ENCODE assay signal across 2 cellular contexts in the genomic region with DNA sequence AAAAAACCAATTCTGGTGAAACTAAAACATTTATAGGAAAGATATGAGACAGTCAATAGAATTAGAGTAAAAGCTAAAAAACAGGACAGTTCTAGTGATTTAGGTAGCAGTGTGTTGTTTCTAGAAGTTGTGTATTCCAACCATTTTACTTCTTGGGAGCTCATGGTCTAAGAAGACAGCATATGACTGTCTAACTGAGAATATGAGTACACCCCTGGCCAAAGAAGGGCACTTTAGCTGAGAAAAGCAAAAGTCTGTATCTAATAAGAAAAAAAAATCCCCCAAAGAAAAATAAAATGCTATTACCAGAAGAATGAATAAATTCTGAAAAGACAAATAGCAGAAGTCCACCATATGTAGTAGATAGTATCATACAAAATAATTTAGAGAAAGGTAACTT.
TF ChIP-seq lines count a peak whose summit lies in the region.

No MANE protein-coding gene starts in this region.

TF ChIP-seq in A549, 52 proteins besides CTCF, POLR2A, EP300 and RAD21:
- TF ChIP-seq MAFK (IDR thresholded peaks at IDR 0.05; ENCODE audit: partially characterized antibody) (no peak), HOXA7 (CRISPR knock-in tag; IDR thresholded peaks at IDR 0.05) (peak; percentile 72), TFCP2L1 (CRISPR knock-in tag; IDR thresholded peaks at IDR 0.05) (0 out of 2 replicates have a peak, but pooled peaks have one; percentile 61), RARB (CRISPR knock-in tag; IDR thresholded peaks at IDR 0.05) (peak; percentile 17; the same call in 1 of the 2 replicates), HOXB13 (CRISPR knock-in tag; IDR thresholded peaks at IDR 0.05; ENCODE audit: low read depth) (no peak), NR3C1 (IDR thresholded peaks at IDR 0.05) (no peak), CEBPB (IDR thresholded peaks at IDR 0.05) (no peak)
- TF ChIP-seq, protein P1, sequence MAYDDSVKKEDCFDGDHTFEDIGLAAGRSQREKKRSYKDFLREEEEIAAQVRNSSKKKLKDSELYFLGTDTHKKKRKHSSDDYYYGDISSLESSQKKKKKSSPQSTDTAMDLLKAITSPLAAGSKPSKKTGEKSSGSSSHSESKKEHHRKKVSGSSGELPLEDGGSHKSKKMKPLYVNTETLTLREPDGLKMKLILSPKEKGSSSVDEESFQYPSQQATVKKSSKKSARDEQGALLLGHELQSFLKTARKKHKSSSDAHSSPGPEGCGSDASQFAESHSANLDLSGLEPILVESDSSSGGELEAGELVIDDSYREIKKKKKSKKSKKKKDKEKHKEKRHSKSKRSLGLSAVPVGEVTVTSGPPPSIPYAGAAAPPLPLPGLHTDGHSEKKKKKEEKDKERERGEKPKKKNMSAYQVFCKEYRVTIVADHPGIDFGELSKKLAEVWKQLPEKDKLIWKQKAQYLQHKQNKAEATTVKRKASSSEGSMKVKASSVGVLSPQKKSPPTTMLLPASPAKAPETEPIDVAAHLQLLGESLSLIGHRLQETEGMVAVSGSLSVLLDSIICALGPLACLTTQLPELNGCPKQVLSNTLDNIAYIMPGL (CRISPR knock-in tag; IDR thresholded peaks at IDR 0.05; ENCODE audit: borderline replicate concordance): peak; percentile 14; the same call in 1 of the 2 replicates
- TF ChIP-seq, protein P2, sequence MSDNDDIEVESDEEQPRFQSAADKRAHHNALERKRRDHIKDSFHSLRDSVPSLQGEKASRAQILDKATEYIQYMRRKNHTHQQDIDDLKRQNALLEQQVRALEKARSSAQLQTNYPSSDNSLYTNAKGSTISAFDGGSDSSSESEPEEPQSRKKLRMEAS (IDR thresholded peaks at IDR 0.05): no peak

TF ChIP-seq in K562, 482 proteins besides CTCF, POLR2A, EP300 and RAD21:
- TF ChIP-seq PTRF (tag; IDR thresholded peaks at IDR 0.05) (no peak), CCAR2 (IDR thresholded peaks at IDR 0.05; ENCODE audit: low read depth, low read length) (no peak), RBM15 (IDR thresholded peaks at IDR 0.05; ENCODE audit: insufficient read depth, low read length) (no peak), ZNF668 (CRISPR knock-in tag; IDR thresholded peaks at IDR 0.05) (no peak), ZNF507 (tag; conservative IDR thresholded peaks at IDR 0.05) (no peak), NONO (IDR thresholded peaks at IDR 0.05; ENCODE audit: low read depth in 2 of 2, low read length in 1 of 2) (no peak), NFATC3 (IDR thresholded peaks at IDR 0.05) (no peak), ZZZ3 (IDR thresholded peaks at IDR 0.05) (no peak), CSDE1 (IDR thresholded peaks at IDR 0.05) (no peak), TEAD1 (CRISPR knock-in tag; IDR thresholded peaks at IDR 0.05) (no peak), MTF1 (CRISPR knock-in tag; IDR thresholded peaks at IDR 0.05; ENCODE audit: borderline replicate concordance) (no peak), ZBTB7A (IDR thresholded peaks at IDR 0.05; ENCODE audit: borderline replicate concordance, control insufficient read depth, low read depth, low read length) (no peak), ZNF584 (CRISPR knock-in tag; IDR thresholded peaks at IDR 0.05; ENCODE audit: low read depth) (no peak)
- TF ChIP-seq, protein P3, sequence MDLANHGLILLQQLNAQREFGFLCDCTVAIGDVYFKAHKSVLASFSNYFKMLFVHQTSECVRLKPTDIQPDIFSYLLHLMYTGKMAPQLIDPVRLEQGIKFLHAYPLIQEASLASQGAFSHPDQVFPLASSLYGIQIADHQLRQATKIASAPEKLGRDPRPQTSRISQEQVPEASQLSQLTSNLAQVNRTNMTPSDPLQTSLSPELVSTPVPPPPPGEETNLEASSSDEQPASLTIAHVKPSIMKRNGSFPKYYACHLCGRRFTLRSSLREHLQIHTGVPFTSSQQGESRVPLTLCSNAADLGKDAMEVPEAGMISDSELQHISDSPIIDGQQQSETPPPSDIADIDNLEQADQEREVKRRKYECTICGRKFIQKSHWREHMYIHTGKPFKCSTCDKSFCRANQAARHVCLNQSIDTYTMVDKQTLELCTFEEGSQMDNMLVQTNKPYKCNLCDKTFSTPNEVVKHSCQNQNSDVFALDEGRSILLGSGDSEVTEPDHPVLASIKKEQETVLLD (IDR thresholded peaks at IDR 0.05): no peak
- TF ChIP-seq, protein P4, sequence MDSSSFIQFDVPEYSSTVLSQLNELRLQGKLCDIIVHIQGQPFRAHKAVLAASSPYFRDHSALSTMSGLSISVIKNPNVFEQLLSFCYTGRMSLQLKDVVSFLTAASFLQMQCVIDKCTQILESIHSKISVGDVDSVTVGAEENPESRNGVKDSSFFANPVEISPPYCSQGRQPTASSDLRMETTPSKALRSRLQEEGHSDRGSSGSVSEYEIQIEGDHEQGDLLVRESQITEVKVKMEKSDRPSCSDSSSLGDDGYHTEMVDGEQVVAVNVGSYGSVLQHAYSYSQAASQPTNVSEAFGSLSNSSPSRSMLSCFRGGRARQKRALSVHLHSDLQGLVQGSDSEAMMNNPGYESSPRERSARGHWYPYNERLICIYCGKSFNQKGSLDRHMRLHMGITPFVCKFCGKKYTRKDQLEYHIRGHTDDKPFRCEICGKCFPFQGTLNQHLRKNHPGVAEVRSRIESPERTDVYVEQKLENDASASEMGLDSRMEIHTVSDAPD (CRISPR knock-in tag; IDR thresholded peaks at IDR 0.05): no peak
- TF ChIP-seq, protein P5, sequence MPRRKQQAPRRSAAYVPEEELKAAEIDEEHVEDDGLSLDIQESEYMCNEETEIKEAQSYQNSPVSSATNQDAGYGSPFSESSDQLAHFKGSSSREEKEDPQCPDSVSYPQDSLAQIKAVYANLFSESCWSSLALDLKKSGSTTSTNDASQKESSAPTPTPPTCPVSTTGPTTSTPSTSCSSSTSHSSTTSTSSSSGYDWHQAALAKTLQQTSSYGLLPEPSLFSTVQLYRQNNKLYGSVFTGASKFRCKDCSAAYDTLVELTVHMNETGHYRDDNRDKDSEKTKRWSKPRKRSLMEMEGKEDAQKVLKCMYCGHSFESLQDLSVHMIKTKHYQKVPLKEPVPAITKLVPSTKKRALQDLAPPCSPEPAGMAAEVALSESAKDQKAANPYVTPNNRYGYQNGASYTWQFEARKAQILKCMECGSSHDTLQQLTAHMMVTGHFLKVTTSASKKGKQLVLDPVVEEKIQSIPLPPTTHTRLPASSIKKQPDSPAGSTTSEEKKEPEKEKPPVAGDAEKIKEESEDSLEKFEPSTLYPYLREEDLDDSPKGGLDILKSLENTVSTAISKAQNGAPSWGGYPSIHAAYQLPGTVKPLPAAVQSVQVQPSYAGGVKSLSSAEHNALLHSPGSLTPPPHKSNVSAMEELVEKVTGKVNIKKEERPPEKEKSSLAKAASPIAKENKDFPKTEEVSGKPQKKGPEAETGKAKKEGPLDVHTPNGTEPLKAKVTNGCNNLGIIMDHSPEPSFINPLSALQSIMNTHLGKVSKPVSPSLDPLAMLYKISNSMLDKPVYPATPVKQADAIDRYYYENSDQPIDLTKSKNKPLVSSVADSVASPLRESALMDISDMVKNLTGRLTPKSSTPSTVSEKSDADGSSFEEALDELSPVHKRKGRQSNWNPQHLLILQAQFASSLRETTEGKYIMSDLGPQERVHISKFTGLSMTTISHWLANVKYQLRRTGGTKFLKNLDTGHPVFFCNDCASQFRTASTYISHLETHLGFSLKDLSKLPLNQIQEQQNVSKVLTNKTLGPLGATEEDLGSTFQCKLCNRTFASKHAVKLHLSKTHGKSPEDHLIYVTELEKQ (CRISPR knock-in tag; IDR thresholded peaks at IDR 0.05): no peak
- TF ChIP-seq, protein P6, sequence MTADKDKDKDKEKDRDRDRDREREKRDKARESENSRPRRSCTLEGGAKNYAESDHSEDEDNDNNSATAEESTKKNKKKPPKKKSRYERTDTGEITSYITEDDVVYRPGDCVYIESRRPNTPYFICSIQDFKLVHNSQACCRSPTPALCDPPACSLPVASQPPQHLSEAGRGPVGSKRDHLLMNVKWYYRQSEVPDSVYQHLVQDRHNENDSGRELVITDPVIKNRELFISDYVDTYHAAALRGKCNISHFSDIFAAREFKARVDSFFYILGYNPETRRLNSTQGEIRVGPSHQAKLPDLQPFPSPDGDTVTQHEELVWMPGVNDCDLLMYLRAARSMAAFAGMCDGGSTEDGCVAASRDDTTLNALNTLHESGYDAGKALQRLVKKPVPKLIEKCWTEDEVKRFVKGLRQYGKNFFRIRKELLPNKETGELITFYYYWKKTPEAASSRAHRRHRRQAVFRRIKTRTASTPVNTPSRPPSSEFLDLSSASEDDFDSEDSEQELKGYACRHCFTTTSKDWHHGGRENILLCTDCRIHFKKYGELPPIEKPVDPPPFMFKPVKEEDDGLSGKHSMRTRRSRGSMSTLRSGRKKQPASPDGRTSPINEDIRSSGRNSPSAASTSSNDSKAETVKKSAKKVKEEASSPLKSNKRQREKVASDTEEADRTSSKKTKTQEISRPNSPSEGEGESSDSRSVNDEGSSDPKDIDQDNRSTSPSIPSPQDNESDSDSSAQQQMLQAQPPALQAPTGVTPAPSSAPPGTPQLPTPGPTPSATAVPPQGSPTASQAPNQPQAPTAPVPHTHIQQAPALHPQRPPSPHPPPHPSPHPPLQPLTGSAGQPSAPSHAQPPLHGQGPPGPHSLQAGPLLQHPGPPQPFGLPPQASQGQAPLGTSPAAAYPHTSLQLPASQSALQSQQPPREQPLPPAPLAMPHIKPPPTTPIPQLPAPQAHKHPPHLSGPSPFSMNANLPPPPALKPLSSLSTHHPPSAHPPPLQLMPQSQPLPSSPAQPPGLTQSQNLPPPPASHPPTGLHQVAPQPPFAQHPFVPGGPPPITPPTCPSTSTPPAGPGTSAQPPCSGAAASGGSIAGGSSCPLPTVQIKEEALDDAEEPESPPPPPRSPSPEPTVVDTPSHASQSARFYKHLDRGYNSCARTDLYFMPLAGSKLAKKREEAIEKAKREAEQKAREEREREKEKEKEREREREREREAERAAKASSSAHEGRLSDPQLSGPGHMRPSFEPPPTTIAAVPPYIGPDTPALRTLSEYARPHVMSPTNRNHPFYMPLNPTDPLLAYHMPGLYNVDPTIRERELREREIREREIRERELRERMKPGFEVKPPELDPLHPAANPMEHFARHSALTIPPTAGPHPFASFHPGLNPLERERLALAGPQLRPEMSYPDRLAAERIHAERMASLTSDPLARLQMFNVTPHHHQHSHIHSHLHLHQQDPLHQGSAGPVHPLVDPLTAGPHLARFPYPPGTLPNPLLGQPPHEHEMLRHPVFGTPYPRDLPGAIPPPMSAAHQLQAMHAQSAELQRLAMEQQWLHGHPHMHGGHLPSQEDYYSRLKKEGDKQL (CRISPR knock-in tag; IDR thresholded peaks at IDR 0.05; ENCODE audit: borderline replicate concordance): no peak
- TF ChIP-seq, protein P7, sequence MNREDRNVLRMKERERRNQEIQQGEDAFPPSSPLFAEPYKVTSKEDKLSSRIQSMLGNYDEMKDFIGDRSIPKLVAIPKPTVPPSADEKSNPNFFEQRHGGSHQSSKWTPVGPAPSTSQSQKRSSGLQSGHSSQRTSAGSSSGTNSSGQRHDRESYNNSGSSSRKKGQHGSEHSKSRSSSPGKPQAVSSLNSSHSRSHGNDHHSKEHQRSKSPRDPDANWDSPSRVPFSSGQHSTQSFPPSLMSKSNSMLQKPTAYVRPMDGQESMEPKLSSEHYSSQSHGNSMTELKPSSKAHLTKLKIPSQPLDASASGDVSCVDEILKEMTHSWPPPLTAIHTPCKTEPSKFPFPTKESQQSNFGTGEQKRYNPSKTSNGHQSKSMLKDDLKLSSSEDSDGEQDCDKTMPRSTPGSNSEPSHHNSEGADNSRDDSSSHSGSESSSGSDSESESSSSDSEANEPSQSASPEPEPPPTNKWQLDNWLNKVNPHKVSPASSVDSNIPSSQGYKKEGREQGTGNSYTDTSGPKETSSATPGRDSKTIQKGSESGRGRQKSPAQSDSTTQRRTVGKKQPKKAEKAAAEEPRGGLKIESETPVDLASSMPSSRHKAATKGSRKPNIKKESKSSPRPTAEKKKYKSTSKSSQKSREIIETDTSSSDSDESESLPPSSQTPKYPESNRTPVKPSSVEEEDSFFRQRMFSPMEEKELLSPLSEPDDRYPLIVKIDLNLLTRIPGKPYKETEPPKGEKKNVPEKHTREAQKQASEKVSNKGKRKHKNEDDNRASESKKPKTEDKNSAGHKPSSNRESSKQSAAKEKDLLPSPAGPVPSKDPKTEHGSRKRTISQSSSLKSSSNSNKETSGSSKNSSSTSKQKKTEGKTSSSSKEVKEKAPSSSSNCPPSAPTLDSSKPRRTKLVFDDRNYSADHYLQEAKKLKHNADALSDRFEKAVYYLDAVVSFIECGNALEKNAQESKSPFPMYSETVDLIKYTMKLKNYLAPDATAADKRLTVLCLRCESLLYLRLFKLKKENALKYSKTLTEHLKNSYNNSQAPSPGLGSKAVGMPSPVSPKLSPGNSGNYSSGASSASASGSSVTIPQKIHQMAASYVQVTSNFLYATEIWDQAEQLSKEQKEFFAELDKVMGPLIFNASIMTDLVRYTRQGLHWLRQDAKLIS (CRISPR knock-in tag; IDR thresholded peaks at IDR 0.05): no peak
- TF ChIP-seq, protein P8, sequence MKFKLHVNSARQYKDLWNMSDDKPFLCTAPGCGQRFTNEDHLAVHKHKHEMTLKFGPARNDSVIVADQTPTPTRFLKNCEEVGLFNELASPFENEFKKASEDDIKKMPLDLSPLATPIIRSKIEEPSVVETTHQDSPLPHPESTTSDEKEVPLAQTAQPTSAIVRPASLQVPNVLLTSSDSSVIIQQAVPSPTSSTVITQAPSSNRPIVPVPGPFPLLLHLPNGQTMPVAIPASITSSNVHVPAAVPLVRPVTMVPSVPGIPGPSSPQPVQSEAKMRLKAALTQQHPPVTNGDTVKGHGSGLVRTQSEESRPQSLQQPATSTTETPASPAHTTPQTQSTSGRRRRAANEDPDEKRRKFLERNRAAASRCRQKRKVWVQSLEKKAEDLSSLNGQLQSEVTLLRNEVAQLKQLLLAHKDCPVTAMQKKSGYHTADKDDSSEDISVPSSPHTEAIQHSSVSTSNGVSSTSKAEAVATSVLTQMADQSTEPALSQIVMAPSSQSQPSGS (CRISPR knock-in tag; IDR thresholded peaks at IDR 0.05): no peak
- TF ChIP-seq, protein P9, sequence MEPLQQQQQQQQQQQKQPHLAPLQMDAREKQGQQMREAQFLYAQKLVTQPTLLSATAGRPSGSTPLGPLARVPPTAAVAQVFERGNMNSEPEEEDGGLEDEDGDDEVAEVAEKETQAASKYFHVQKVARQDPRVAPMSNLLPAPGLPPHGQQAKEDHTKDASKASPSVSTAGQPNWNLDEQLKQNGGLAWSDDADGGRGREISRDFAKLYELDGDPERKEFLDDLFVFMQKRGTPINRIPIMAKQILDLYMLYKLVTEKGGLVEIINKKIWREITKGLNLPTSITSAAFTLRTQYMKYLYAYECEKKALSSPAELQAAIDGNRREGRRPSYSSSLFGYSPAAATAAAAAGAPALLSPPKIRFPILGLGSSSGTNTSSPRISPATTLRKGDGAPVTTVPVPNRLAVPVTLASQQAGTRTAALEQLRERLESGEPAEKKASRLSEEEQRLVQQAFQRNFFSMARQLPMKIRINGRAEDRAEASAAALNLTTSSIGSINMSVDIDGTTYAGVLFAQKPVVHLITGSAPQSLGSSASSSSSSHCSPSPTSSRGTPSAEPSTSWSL (CRISPR knock-in tag; IDR thresholded peaks at IDR 0.05; ENCODE audit: borderline replicate concordance): no peak
TF ChIP-seq in K562: peak in this region for 0.
